ENCODE assay signal across 1 cellular context in genomic region chr13:100518394-100519062, GRCh38.
TF ChIP-seq lines count a peak whose summit lies in the region.

No MANE protein-coding gene starts in this region.

TF ChIP-seq in GM23338, 12 proteins besides CTCF, POLR2A, EP300 and RAD21 (continued from another document):
- TF ChIP-seq POLR2AphosphoS5 (IDR thresholded peaks at IDR 0.05; ENCODE audit: low read depth), result no peak
- TF ChIP-seq, protein P1, sequence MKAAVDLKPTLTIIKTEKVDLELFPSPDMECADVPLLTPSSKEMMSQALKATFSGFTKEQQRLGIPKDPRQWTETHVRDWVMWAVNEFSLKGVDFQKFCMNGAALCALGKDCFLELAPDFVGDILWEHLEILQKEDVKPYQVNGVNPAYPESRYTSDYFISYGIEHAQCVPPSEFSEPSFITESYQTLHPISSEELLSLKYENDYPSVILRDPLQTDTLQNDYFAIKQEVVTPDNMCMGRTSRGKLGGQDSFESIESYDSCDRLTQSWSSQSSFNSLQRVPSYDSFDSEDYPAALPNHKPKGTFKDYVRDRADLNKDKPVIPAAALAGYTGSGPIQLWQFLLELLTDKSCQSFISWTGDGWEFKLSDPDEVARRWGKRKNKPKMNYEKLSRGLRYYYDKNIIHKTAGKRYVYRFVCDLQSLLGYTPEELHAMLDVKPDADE (IDR thresholded peaks at IDR 0.05), result no peak
- no peak for TF ChIP-seq JUNB (IDR thresholded peaks at IDR 0.05; ENCODE audit: unreplicated experiment)
- no peak for TF ChIP-seq NANOG (IDR thresholded peaks at IDR 0.05; ENCODE audit: borderline replicate concordance)
TF ChIP-seq in GM23338: peak in this region for 0.
